In genomic region chr7:117679120-117679519, GRCh38 we compare ENCODE assay signal across 1 cellular context.
TF ChIP-seq lines count a peak whose summit lies in the region.

No MANE protein-coding gene starts in this region.

TF ChIP-seq in HepG2, 621 proteins besides CTCF, POLR2A, EP300 and RAD21 (continued from another document):
- TF ChIP-seq KIAA2018 (CRISPR knock-in tag; IDR thresholded peaks at IDR 0.05; ENCODE audit: borderline replicate concordance) (no peak), KDM1A (CRISPR knock-in tag; IDR thresholded peaks at IDR 0.05) (no peak)
